Comparison of ENCODE assay signal across 9 cellular contexts in genomic region chr1:37472994-37473393, GRCh38. TPM values are rescaled to one million over a fixed set of nuclear protein-coding genes. Genes with fewer than 3 reads are reported as not detected.
DNase-seq lines count a peak whose midpoint lies in the region; ATAC-seq, FAIRE-seq and TF ChIP-seq lines count a peak whose summit lies in the region.
"Had no signal": no experiment of that assay in that cellular context is flagged by ENCODE, and none has a peak within 500 bp of the region (broad histone marks: within the 10 kb centered on the region; RNA-seq: fewer than 3 reads in every experiment).

No MANE protein-coding gene starts in this region.

- peaks cover 41 to 54% (median 52%) of the 10 kb centered on the region in 3 donors for H3K4me1 Mint-ChIP-seq in T-cell

- H3K9me1 ChIP-seq in endothelial cell of umbilical vein (replicated peaks; ENCODE audit: control insufficient read depth, extremely low read depth, insufficient read depth, low read length) = no peaks in the 10 kb centered on the region

- H3K27ac ChIP-seq in DND-41 (ENCODE audit: low read length) (no peak overlapping the region), endothelial cell of umbilical vein (ENCODE audit: insufficient read depth, low read depth, low read length) (no peak overlapping the region), prostate gland (peak overlapping the region; percentile 94 to 97)

- BruUV-seq in endothelial cell of umbilical vein (replicated peaks; lab: Mats Ljungman, UMichigan) = no TSS peak

- peaks cover 52% of the 10 kb centered on the region for H3K4me1 ChIP-seq in DND-41 (ENCODE audit: insufficient read depth, low read length)
- H3K4me1 ChIP-seq in endothelial cell of umbilical vein (ENCODE audit: control insufficient read depth, extremely low read depth, insufficient read depth, low read length) = peaks cover 60% of the 10 kb centered on the region
- peaks cover 14% of the 10 kb centered on the region for H3K4me1 ChIP-seq in prostate gland (replicated peaks)

- dilution Hi-C loops in endothelial cell of umbilical vein (cut with MboI; ENCODE audit: extremely low pct_ligation_motif_present, low sequenced_read_pairs) = no loop called here

- peak overlapping the region; percentile 93 to 95 for H3K27ac Mint-ChIP-seq in T-cell

- TF ChIP-seq CTCF in DND-41 (IDR thresholded peaks at IDR 0.05; ENCODE audit: borderline replicate concordance, extremely low read depth, low read length, poor library complexity, severe bottlenecking) (no peak), endothelial cell of umbilical vein (IDR thresholded peaks at IDR 0.05; ENCODE audit: extremely low read depth in 1 of 2, insufficient read depth in 1 of 2, low read depth in 1 of 2, low read length in 2 of 2) (no peak), prostate gland (IDR thresholded peaks at IDR 0.05) (no peak)

- H2AFZ ChIP-seq in DND-41 (ENCODE audit: low read depth, low read length) = no peak overlapping the region
- H2AFZ ChIP-seq in endothelial cell of umbilical vein (ENCODE audit: low read depth, low read length) = no peak overlapping the region

- no peak for FAIRE-seq in endothelial cell of umbilical vein (lab: Jason Lieb, UNC)

- H3K27me3 Mint-ChIP-seq in T-cell = no peaks in the 10 kb centered on the region

- no peak overlapping the region for H3K4me3 ChIP-seq in DND-41 (ENCODE audit: low read depth in 1 of 2, low read length in 2 of 2)
- H3K4me3 ChIP-seq in endothelial cell of umbilical vein (replicated peaks in 1 of 3; ENCODE audit: insufficient read depth in 1 of 3, low read depth in 1 of 3, low read length in 3 of 3) = no peak overlapping the region
- H3K4me3 ChIP-seq in prostate gland = peak overlapping the region; percentile 89 to 94
- H3K4me3 ChIP-seq: MG63 had no signal

- H3K27me3 ChIP-seq in DND-41 (ENCODE audit: insufficient read depth, low read length, poor library complexity) (no peaks in the 10 kb centered on the region), endothelial cell of umbilical vein (ENCODE audit: control insufficient read depth in 2 of 2, insufficient read depth in 2 of 2, low read length in 2 of 2) (no peaks in the 10 kb centered on the region), prostate gland (replicated peaks; ENCODE audit: insufficient read depth) (no peaks in the 10 kb centered on the region)
- H3K27me3 ChIP-seq: MG63 had no signal

- H3K9me3 ChIP-seq in DND-41 (ENCODE audit: insufficient read depth, low read length, severe bottlenecking) = no peaks in the 10 kb centered on the region
- H3K9me3 ChIP-seq in endothelial cell of umbilical vein (replicated peaks; ENCODE audit: control insufficient read depth, insufficient read depth, low read length) = no peaks in the 10 kb centered on the region
- no peaks in the 10 kb centered on the region for H3K9me3 ChIP-seq in prostate gland
- H3K9me3 ChIP-seq: MG63 had no signal

- peaks cover 21% of the 10 kb centered on the region for H3K36me3 Mint-ChIP-seq in T-cell

- H3K79me2 ChIP-seq in DND-41 (ENCODE audit: insufficient read depth, low read length) (peaks cover 30% of the 10 kb centered on the region), endothelial cell of umbilical vein (ENCODE audit: control insufficient read depth, insufficient read depth, low read length) (peaks cover 30% of the 10 kb centered on the region)

- ATAC-seq in DND-41 (ENCODE audit: insufficient read depth, low read depth) (no peak), T-cell (replicated peaks in 1 of 4) (peak in 2 of 4 experiments; percentile 4 to 6), GM21367 (IDR thresholded peaks at IDR 0.05; ENCODE audit: unreplicated experiment) (no peak)

- no peaks in the 10 kb centered on the region for H3K9me3 Mint-ChIP-seq in T-cell

- DNase-seq in DND-41 (no peak), T-cell (no peak), endothelial cell of umbilical vein (ENCODE audit: low read depth, low spot score) (no peak), prostate gland (ENCODE audit: low spot score) (no peak), OCI-M1 (lab: John Stamatoyannopoulos, UW) (no peak), kidney glomerular epithelial cell (lab: John Stamatoyannopoulos, UW) (no peak), NCI-H146 treated with DMSO at 0.1 percent for 48 hours (lab: John Stamatoyannopoulos, UW; ENCODE audit: unreplicated experiment) (no peak)
- DNase-seq: MG63 had no signal

- no peak for TF ChIP-seq POLR2A in endothelial cell of umbilical vein (IDR thresholded peaks at IDR 0.05; ENCODE audit: low read depth, low read length)
- no peak for TF ChIP-seq POLR2A in prostate gland (IDR thresholded peaks at IDR 0.05)

- POLR2A ChIA-PET in T-cell (lab: Charles Lee) = interaction anchor here in 1 of 2 donors (1.0 kb wide), 1 partner anchor 9 kb away, joined by 3 read pairs; no protein-coding TSS in a partner anchor
- POLR2A ChIA-PET in endothelial cell of umbilical vein (lab: Charles Lee) = interaction anchor here (0.6 kb wide), 1 partner anchor 23 kb away, joined by 8 read pairs; no protein-coding TSS in a partner anchor

- H3K4me3 Mint-ChIP-seq in T-cell = peak overlapping the region; percentile 80 to 92 (median 85)

- peaks cover 26% of the 10 kb centered on the region for H3K36me3 ChIP-seq in DND-41 (ENCODE audit: insufficient read depth, low read length)
- no peaks in the 10 kb centered on the region for H3K36me3 ChIP-seq in endothelial cell of umbilical vein (ENCODE audit: control insufficient read depth in 2 of 2, extremely low read depth in 1 of 2, insufficient read depth in 2 of 2, low read length in 2 of 2)
- peaks cover 0 to 11% of the 10 kb centered on the region in 2 donors for H3K36me3 ChIP-seq in prostate gland

- 84% methylated on average over 1 of the region's 1 CpG for whole genome bisulfite sequencing in prostate gland

- CTCF ChIA-PET in T-cell (lab: Charles Lee) = interaction anchor here in 1 of 2 donors (1.1 to 1.9 kb wide), 2 partner anchors 14 to 21 kb away, joined by 3 to 8 read pairs; no protein-coding TSS in a partner anchor
- CTCF ChIA-PET in endothelial cell of umbilical vein (lab: Charles Lee) = interaction anchor here (1.4 to 8.9 kb wide), 5 partner anchors 10 to 41 kb away, joined by 3 to 158 read pairs (median 8); partner anchors contain the start of gene MEAF6

- intact Hi-C loops in endothelial cell of umbilical vein (cut with micrococcal nuclease) = loop anchor here (2.0 to 10.0 kb wide), 3 partner anchors 82 to 392 kb away; partner anchors contain the start of genes C1orf122, SNIP1 and YRDC
- intact Hi-C loops in prostate gland (cut with DNase I) = no loop called here

- H4K20me1 ChIP-seq in DND-41 (ENCODE audit: insufficient read depth, low read length) = peaks cover 19% of the 10 kb centered on the region
- no peaks in the 10 kb centered on the region for H4K20me1 ChIP-seq in endothelial cell of umbilical vein (replicated peaks; ENCODE audit: control insufficient read depth, extremely low read depth, insufficient read depth, low read length)

- no peak overlapping the region for H3K9ac ChIP-seq in DND-41 (ENCODE audit: low read depth, low read length)
- H3K9ac ChIP-seq in endothelial cell of umbilical vein (replicated peaks; ENCODE audit: extremely low read depth, insufficient read depth, low read length) = no peak overlapping the region

- H3K4me2 ChIP-seq in DND-41 (ENCODE audit: insufficient read depth, low read length) (peak overlapping the region; percentile 96; the same call in 1 of the 2 replicates), endothelial cell of umbilical vein (ENCODE audit: insufficient read depth, low read length) (peak overlapping the region; percentile 47)

TF ChIP-seq in endothelial cell of umbilical vein, 7 proteins besides CTCF, POLR2A, EP300 and RAD21:
- TF ChIP-seq EZH2 (IDR thresholded peaks at IDR 0.05; ENCODE audit: borderline replicate concordance, low read depth, low read length, severe bottlenecking) (no peak), POLR2AphosphoS5 (IDR thresholded peaks at IDR 0.05; ENCODE audit: insufficient read depth, low read depth, low read length) (no peak), GATA2 (IDR thresholded peaks at IDR 0.05; ENCODE audit: insufficient read depth, insufficient read length, low read depth, low read length) (no peak), MAX (IDR thresholded peaks at IDR 0.05; ENCODE audit: insufficient read depth, insufficient read length) (no peak), MYC (IDR thresholded peaks at IDR 0.05; ENCODE audit: low read depth, low read length) (no peak), FOS (IDR thresholded peaks at IDR 0.05; ENCODE audit: borderline replicate concordance, insufficient read depth, low read length) (no peak), JUN (IDR thresholded peaks at IDR 0.05; ENCODE audit: borderline replicate concordance, insufficient read depth, insufficient read length, low read depth) (no peak)

RNA-seq across cellular contexts. Expression of gene ZC3H12A, which starts 1.4 kb away (rescaled TPM):
- 100 to 1,000 TPM in 2 of 5 donors, 10 to 100 TPM in 3; 49.5 to 131 (median 53.5) TPM for total RNA-seq in T-cell
- total RNA-seq in endothelial cell of umbilical vein = 6.3 and 7.5 TPM in 2 replicates
- polyA plus RNA-seq in endothelial cell of umbilical vein = 9.4 and 12.9 TPM in 2 replicates
- polyA plus RNA-seq in endothelial cell of umbilical vein (2011; cell fraction: cytosol; rRNA removed) = 5.1 and 8.2 TPM in 2 replicates
- 13.2 and 14.1 TPM in 2 replicates for polyA plus RNA-seq in endothelial cell of umbilical vein (2011; cell fraction: nucleus; rRNA removed)
- 3.3 and 3.4 TPM in 2 replicates for polyA plus RNA-seq in endothelial cell of umbilical vein (2012)
- 5.2 and 6.1 TPM in 2 replicates for polyA minus RNA-seq in endothelial cell of umbilical vein
- 16.2 TPM for polyA minus RNA-seq in endothelial cell of umbilical vein (2011; cell fraction: cytosol; rRNA and poly(A)+ RNA removed)
- polyA minus RNA-seq in endothelial cell of umbilical vein (2011; cell fraction: nucleus; rRNA and poly(A)+ RNA removed) = 7.2 and 10.9 TPM in 2 replicates
- total RNA-seq in prostate gland = 10 to 100 TPM; 74.4 to 97.1 TPM

RNA-seq across cellular contexts. Expression of gene MEAF6, which starts 41.6 kb away (rescaled TPM):
- total RNA-seq in T-cell (10 to 100 TPM; 54.0 to 86.3 (median 84.9) TPM), endothelial cell of umbilical vein (50.5 and 62.5 TPM in 2 replicates), prostate gland (100 to 1,000 TPM; 175 to 252 TPM)
- 24.3 and 28.0 TPM in 2 replicates for polyA plus RNA-seq in endothelial cell of umbilical vein
- 41.3 and 44.5 TPM in 2 replicates for polyA plus RNA-seq in endothelial cell of umbilical vein (2011; cell fraction: cytosol; rRNA removed)
- polyA plus RNA-seq in endothelial cell of umbilical vein (2011; cell fraction: nucleus; rRNA removed) = 35.8 and 55.2 TPM in 2 replicates
- polyA plus RNA-seq in endothelial cell of umbilical vein (2012) = 40.8 and 41.2 TPM in 2 replicates
- 15.7 and 16.3 TPM in 2 replicates for polyA minus RNA-seq in endothelial cell of umbilical vein
- polyA minus RNA-seq in endothelial cell of umbilical vein (2011; cell fraction: cytosol; rRNA and poly(A)+ RNA removed) = 14.5 TPM
- polyA minus RNA-seq in endothelial cell of umbilical vein (2011; cell fraction: nucleus; rRNA and poly(A)+ RNA removed) = 17.6 and 22.2 TPM in 2 replicates

Comparison
In these comparisons a context has a peak if more than half of its experiments do, and no peak if none do; other contexts are left out.
1. H3K27ac ChIP-seq: peak in prostate gland (2 of 2); none in DND-41 (single experiment) and endothelial cell of umbilical vein (single experiment).
2. H3K4me3 ChIP-seq: peak in prostate gland (2 of 2); none in DND-41 (0 of 2) and endothelial cell of umbilical vein (0 of 3).